ENCODE assay signal across 1 cellular context in the genomic region with DNA sequence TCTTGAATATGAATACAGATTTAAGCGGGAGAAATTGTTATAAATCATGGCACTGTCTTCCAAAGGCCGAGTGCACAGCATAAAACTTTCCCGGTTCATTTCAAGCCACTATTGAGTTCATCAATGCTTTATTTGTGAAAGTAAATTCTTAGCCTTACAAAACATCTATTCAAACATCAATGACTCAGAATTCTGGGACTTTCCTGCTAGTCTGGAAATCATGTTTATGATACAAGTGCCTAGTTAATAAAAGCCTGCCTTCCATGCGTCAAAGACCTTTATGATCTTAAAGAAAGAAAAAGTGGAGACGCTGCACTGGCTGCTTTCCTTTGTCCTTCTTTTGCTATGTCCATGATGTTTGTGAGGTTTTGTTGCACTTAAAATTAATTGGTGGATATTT.
TF ChIP-seq lines count a peak whose summit lies in the region.

No MANE protein-coding gene starts in this region.

TF ChIP-seq in HepG2, 621 proteins besides CTCF, POLR2A, EP300 and RAD21 (continued from another document):
- TF ChIP-seq, protein P1, sequence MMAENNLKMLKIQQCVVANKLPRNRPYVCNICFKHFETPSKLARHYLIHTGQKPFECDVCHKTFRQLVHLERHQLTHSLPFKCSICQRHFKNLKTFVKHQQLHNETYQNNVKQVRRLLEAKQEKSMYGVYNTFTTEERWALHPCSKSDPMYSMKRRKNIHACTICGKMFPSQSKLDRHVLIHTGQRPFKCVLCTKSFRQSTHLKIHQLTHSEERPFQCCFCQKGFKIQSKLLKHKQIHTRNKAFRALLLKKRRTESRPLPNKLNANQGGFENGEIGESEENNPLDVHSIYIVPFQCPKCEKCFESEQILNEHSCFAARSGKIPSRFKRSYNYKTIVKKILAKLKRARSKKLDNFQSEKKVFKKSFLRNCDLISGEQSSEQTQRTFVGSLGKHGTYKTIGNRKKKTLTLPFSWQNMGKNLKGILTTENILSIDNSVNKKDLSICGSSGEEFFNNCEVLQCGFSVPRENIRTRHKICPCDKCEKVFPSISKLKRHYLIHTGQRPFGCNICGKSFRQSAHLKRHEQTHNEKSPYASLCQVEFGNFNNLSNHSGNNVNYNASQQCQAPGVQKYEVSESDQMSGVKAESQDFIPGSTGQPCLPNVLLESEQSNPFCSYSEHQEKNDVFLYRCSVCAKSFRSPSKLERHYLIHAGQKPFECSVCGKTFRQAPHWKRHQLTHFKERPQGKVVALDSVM (CRISPR knock-in tag; IDR thresholded peaks at IDR 0.05), result no peak
- TF ChIP-seq SIX4 (CRISPR knock-in tag; IDR thresholded peaks at IDR 0.05) (no peak), RXRB (CRISPR knock-in tag; IDR thresholded peaks at IDR 0.05; ENCODE audit: borderline replicate concordance) (no peak), CHD4 (IDR thresholded peaks at IDR 0.05; ENCODE audit: borderline replicate concordance, low read length) (no peak), ATF7 (IDR thresholded peaks at IDR 0.05) (no peak), ATF7 (CRISPR knock-in tag; IDR thresholded peaks at IDR 0.05) (no peak), ZNF432 (CRISPR knock-in tag; IDR thresholded peaks at IDR 0.05; ENCODE audit: borderline replicate concordance) (no peak), ZNF737 (CRISPR knock-in tag; IDR thresholded peaks at IDR 0.05; ENCODE audit: borderline replicate concordance) (no peak)
- TF ChIP-seq, protein P2, sequence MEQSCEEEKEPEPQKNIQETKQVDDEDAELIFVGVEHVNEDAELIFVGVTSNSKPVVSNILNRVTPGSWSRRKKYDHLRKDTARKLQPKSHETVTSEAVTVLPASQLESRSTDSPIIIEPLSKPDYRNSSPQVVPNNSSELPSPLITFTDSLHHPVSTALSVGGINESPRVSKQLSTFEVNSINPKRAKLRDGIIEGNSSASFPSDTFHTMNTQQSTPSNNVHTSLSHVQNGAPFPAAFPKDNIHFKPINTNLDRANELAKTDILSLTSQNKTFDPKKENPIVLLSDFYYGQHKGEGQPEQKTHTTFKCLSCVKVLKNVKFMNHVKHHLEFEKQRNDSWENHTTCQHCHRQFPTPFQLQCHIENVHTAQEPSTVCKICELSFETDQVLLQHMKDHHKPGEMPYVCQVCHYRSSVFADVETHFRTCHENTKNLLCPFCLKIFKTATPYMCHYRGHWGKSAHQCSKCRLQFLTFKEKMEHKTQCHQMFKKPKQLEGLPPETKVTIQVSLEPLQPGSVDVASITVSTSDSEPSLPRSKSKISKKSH (CRISPR knock-in tag; IDR thresholded peaks at IDR 0.05; ENCODE audit: borderline replicate concordance), result no peak
- TF ChIP-seq, protein P3, sequence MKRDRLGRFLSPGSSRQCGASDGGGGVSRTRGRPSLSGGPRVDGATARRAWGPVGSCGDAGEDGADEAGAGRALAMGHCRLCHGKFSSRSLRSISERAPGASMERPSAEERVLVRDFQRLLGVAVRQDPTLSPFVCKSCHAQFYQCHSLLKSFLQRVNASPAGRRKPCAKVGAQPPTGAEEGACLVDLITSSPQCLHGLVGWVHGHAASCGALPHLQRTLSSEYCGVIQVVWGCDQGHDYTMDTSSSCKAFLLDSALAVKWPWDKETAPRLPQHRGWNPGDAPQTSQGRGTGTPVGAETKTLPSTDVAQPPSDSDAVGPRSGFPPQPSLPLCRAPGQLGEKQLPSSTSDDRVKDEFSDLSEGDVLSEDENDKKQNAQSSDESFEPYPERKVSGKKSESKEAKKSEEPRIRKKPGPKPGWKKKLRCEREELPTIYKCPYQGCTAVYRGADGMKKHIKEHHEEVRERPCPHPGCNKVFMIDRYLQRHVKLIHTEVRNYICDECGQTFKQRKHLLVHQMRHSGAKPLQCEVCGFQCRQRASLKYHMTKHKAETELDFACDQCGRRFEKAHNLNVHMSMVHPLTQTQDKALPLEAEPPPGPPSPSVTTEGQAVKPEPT (CRISPR knock-in tag; IDR thresholded peaks at IDR 0.05; ENCODE audit: low read depth), result no peak
- TF ChIP-seq, protein P4, sequence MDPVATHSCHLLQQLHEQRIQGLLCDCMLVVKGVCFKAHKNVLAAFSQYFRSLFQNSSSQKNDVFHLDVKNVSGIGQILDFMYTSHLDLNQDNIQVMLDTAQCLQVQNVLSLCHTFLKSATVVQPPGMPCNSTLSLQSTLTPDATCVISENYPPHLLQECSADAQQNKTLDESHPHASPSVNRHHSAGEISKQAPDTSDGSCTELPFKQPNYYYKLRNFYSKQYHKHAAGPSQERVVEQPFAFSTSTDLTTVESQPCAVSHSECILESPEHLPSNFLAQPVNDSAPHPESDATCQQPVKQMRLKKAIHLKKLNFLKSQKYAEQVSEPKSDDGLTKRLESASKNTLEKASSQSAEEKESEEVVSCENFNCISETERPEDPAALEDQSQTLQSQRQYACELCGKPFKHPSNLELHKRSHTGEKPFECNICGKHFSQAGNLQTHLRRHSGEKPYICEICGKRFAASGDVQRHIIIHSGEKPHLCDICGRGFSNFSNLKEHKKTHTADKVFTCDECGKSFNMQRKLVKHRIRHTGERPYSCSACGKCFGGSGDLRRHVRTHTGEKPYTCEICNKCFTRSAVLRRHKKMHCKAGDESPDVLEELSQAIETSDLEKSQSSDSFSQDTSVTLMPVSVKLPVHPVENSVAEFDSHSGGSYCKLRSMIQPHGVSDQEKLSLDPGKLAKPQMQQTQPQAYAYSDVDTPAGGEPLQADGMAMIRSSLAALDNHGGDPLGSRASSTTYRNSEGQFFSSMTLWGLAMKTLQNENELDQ (CRISPR knock-in tag; IDR thresholded peaks at IDR 0.05; ENCODE audit: borderline replicate concordance), result no peak
- TF ChIP-seq, protein P5, sequence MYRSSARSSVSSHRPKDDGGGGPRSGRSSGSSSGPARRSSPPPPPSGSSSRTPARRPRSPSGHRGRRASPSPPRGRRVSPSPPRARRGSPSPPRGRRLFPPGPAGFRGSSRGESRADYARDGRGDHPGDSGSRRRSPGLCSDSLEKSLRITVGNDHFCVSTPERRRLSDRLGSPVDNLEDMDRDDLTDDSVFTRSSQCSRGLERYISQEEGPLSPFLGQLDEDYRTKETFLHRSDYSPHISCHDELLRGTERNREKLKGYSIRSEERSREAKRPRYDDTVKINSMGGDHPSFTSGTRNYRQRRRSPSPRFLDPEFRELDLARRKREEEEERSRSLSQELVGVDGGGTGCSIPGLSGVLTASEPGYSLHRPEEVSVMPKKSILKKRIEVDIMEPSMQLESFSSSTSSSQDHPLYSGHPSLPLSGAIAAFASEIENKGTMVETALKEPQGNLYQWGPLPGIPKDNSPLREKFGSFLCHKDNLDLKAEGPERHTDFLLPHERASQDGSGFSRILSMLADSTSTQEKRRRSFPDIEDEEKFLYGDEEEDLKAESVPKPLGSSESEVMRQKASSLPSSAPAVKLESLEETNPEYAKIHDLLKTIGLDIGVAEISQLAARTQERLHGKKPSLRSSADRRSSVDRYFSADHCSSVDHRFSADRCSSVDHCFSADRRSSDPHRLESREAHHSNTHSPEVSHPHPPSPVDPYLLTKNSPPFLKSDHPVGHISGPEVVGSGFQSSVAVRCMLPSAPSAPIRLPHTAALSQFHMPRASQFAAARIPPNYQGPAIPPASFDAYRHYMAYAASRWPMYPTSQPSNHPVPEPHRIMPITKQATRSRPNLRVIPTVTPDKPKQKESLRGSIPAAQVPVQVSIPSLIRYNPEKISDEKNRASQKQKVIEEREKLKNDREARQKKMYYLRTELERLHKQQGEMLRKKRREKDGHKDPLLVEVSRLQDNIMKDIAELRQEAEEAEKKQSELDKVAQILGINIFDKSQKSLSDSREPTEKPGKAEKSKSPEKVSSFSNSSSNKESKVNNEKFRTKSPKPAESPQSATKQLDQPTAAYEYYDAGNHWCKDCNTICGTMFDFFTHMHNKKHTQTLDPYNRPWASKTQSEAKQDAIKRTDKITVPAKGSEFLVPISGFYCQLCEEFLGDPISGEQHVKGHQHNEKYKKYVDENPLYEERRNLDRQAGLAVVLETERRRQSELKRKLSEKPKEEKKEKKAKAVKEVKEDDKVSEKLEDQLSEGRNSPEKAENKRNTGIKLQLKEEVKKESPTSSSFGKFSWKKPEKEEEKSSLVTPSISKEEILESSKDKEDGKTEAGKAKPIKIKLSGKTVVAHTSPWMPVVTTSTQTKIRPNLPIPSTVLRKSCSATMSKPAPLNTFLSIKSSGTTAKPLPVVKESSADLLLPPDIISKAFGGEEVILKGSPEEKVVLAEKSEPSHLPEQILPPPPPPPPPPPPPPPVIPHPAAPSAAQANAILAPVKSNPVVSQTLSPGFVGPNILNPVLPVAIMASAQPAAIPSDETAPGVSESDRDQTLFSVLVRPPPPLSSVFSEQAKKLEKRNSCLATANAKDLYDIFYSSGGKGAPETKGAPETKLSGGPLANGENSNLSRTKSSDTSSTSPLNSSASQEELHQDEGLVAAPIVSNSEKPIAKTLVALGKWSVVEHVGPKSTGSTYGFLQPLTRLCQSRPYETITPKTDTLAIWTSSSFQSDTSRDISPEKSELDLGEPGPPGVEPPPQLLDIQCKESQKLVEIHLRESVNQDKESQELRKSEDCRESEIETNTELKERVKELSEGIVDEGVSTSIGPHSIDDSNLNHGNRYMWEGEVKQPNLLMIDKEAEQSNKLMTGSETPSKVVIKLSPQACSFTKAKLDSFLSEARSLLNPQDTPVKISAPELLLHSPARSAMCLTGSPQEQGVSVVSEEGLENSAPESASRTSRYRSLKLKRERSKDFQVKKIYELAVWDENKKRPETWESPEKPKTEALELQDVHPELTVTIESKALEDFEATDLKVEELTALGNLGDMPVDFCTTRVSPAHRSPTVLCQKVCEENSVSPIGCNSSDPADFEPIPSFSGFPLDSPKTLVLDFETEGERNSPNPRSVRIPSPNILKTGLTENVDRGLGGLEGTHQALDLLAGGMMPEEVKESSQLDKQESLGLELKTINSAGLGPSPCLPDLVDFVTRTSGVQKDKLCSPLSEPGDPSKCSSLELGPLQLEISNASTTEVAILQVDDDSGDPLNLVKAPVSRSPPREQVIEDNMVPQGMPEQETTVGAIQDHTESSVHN (CRISPR knock-in tag; IDR thresholded peaks at IDR 0.05), result no peak
TF ChIP-seq in HepG2: peak in this region for 0.
